In the genomic region with DNA sequence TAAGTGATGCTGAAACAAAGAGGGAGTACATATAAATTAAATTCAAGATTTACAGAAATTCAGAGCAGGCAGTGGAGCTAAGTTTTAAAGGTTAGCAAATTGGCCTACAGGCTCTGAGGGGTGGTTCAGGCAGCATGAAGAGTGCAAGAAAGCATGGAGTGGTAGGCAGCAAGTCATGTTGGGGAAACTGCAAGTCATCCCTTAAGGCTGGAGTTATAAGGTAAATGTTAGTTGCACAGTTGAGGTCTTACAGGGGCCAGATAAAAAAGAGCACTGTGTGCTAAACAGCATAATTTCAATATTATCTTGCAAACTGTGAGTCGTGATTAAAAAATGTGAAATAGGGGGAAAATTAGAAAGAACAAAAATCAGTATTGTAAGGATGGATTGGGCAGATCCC, we compare ENCODE assay signal across 18 cellular contexts.
DNase-seq lines count a peak whose midpoint lies in the region; ATAC-seq and TF ChIP-seq lines count a peak whose summit lies in the region.
"Had no signal": no experiment of that assay in that cellular context is flagged by ENCODE, and none has a peak within 500 bp of the region (broad histone marks: within the 10 kb centered on the region; RNA-seq: fewer than 3 reads in every experiment).

No MANE protein-coding gene starts in this region.

- H4K91ac ChIP-seq in H9 (ENCODE audit: insufficient read length, low read depth, low read length): no peak overlapping the region

- H3K27me3 ChIP-seq in H9 (ENCODE audit: insufficient read depth, low read length) (no peaks in the 10 kb centered on the region), brain microvascular endothelial cell (replicated peaks) (no peaks in the 10 kb centered on the region), aorta (ENCODE audit: control insufficient read depth in 1 of 2, insufficient read depth in 2 of 2, low read length in 1 of 2) (no peaks in the 10 kb centered on the region)

- H3K9me3 ChIP-seq in H9 (ENCODE audit: control insufficient read depth, low read depth, low read length) (no peaks in the 10 kb centered on the region), aorta (ENCODE audit: control insufficient read depth, low read length) (no peaks in the 10 kb centered on the region)
- H3K9me3 ChIP-seq: SK-N-SH had no signal

- ATAC-seq in aorta (ENCODE audit: low FRiP score): no peak

- no CpG with 5 or more reads among the region's 1 CpG for WGBS in H9 (ENCODE audit: extremely low coverage, insufficient read length, low lambda C conversion rate)
- WGBS in aorta, 2 donors: 83 to 95% methylated on average over 1 of the region's 1 CpG

- H3K27ac Mint-ChIP-seq in H9: peak overlapping the region in 2 of 3 experiments; percentile 22 to 71; a peak in 1 of 7 replicates

- H3K4me3 ChIP-seq in brain microvascular endothelial cell (ENCODE audit: low read depth, low read length): no peak overlapping the region
- no peak overlapping the region for H3K4me3 ChIP-seq in aorta (ENCODE audit: low read length in 2 of 2)

- in situ Hi-C loops in brain microvascular endothelial cell (cut with HindIII; ENCODE audit: low pct_ligation_motif_present, low sequenced_read_pairs): no loop called here

- no peaks in the 10 kb centered on the region for H3K36me3 ChIP-seq in brain microvascular endothelial cell (replicated peaks)
- H3K36me3 ChIP-seq in aorta (ENCODE audit: control insufficient read depth in 1 of 2, insufficient read depth in 2 of 2, low read length in 1 of 2): no peaks in the 10 kb centered on the region

- peak; percentile 7 for DNase-seq in EH (ENCODE audit: low read depth)
- no peak for DNase-seq in H9
- DNase-seq in brain microvascular endothelial cell: peak; percentile 20
- peak; percentile 38 for DNase-seq in iris pigment epithelial cell (ENCODE audit: low read depth)
- no peak for DNase-seq in aorta
- DNase-seq in Kasumi-1 (lab: John Stamatoyannopoulos, UW): no peak
- no peak for DNase-seq in NCI-H748 treated with DMSO at 0.1 percent for 48 hours (lab: John Stamatoyannopoulos, UW)
- DNase-seq: AML-193; GOT3; NCI-H1048; NCI-H1436; NCI-H1930; NCI-H446 treated with DMSO at 0.1 percent for 48 hours; NK-92 treated with Interleukin-12 subunit alpha and Interleukin-12 subunit beta, amount 100 ng/mL, for 24 hours; SHP77; SK-N-SH had no signal

- no peak overlapping the region for H3K23ac ChIP-seq in H9 (ENCODE audit: insufficient read length, low read depth, low read length)

- no peak overlapping the region for H2BK20ac ChIP-seq in H9 (ENCODE audit: low read depth, low read length, poor library complexity, severe bottlenecking)

- no peak overlapping the region for H2BK120ac ChIP-seq in H9 (ENCODE audit: low read depth, low read length, poor library complexity, severe bottlenecking)

- H3K36me3 Mint-ChIP-seq in H9 (ENCODE audit: insufficient read depth in 1 of 3, low read depth in 3 of 3): peaks cover 10 to 26% (median 16%) of the 10 kb centered on the region in 3 experiments; a peak in 6 of 7 replicates

- peaks cover 0 to 9% of the 10 kb centered on the region in 2 experiments; a peak in 3 of 5 replicates for H3K9me3 Mint-ChIP-seq in H9

- H3K79me1 ChIP-seq in H9 (ENCODE audit: insufficient read depth, low read depth, low read length, poor library complexity, severe bottlenecking): no peaks in the 10 kb centered on the region

- H3K9ac ChIP-seq in H9 (ENCODE audit: extremely low read depth, insufficient read length, low read length): no peak overlapping the region
- H3K9ac ChIP-seq: KMS-11, SK-N-SH had no signal

- H2AK5ac ChIP-seq in H9 (ENCODE audit: insufficient read length, low read length): no peak overlapping the region

- no peak overlapping the region for H3K56ac ChIP-seq in H9 (ENCODE audit: insufficient read length, low read depth, low read length)

- H2BK5ac ChIP-seq in H9 (ENCODE audit: insufficient read length, low read length): no peak overlapping the region

- no peaks in the 10 kb centered on the region for H3K27me3 Mint-ChIP-seq in H9 (ENCODE audit: low read depth)

- no peaks in the 10 kb centered on the region for H4K20me1 ChIP-seq in H9 (ENCODE audit: control insufficient read depth, insufficient read depth, insufficient read length)

- no peak overlapping the region for H3K18ac ChIP-seq in H9 (ENCODE audit: insufficient read length, low read depth, low read length)

- intact Hi-C loops in aorta (cut with DNase I): no loop called here

- no peak overlapping the region for H2BK15ac ChIP-seq in H9 (ENCODE audit: low read depth, low read length)

- H4K5ac ChIP-seq in H9 (ENCODE audit: insufficient read length, low read depth, low read length): no peak overlapping the region

- H3K4me3 Mint-ChIP-seq in H9: no peak overlapping the region

- H3K23me2 ChIP-seq in H9 (ENCODE audit: insufficient read length, low read depth, low read length, poor library complexity, severe bottlenecking): no peaks in the 10 kb centered on the region

- H3K4ac ChIP-seq in H9 (ENCODE audit: low read depth, low read length): no peak overlapping the region

- no peak overlapping the region for H3K27ac ChIP-seq in H9 (ENCODE audit: insufficient read length, low read depth, low read length)
- peak overlapping the region; percentile 43 for H3K27ac ChIP-seq in brain microvascular endothelial cell
- no peak overlapping the region for H3K27ac ChIP-seq in aorta (ENCODE audit: low read depth in 1 of 2, low read length in 2 of 2)
- H3K27ac ChIP-seq: C4-2B, KMS-11 had no signal

- H2BK12ac ChIP-seq in H9 (ENCODE audit: insufficient read length, low read depth, low read length): no peak overlapping the region

- H4K8ac ChIP-seq in H9 (replicated peaks; ENCODE audit: insufficient read length, low read depth, low read length): no peak overlapping the region

- TF ChIP-seq CTCF in H9 (conservative IDR thresholded peaks at IDR 0.05) (no peak), brain microvascular endothelial cell (IDR thresholded peaks at IDR 0.05; ENCODE audit: low read depth, low read length, missing control alignments) (no peak)

- H3K79me2 ChIP-seq in H9 (ENCODE audit: insufficient read depth, low read length): no peaks in the 10 kb centered on the region

- H3K4me2 ChIP-seq in H9 (ENCODE audit: insufficient read depth, insufficient read length, low read length): no peak overlapping the region
- H3K4me2 ChIP-seq: KMS-11, SK-N-SH had no signal

- H2AFZ ChIP-seq in H9 (ENCODE audit: low read length): no peak overlapping the region

- H3T11ph ChIP-seq in H9 (ENCODE audit: low read length): no peak overlapping the region

- no peaks in the 10 kb centered on the region for H3K4me1 ChIP-seq in H9 (ENCODE audit: insufficient read depth, low read length)
- H3K4me1 ChIP-seq in aorta (ENCODE audit: control insufficient read depth in 1 of 2, insufficient read depth in 2 of 2, low read length in 2 of 2): no peaks in the 10 kb centered on the region

- H3K14ac ChIP-seq in H9 (ENCODE audit: insufficient read depth, low read length): no peak overlapping the region

- H3K4me1 Mint-ChIP-seq in H9: no peaks in the 10 kb centered on the region

Comparison
In these comparisons a context has a peak if more than half of its experiments do, and no peak if none do; other contexts are left out.
1. DNase-seq: peak in EH (single experiment), brain microvascular endothelial cell (single experiment) and iris pigment epithelial cell (single experiment); none in H9 (single experiment), aorta (0 of 2), Kasumi-1 (0 of 2) and NCI-H748 treated with DMSO at 0.1 percent for 48 hours (single experiment).